ENCODE assay signal across 8 cellular contexts in genomic region chr18:56532176-56532840, GRCh38.
DNase-seq lines count a peak whose midpoint lies in the region; ATAC-seq, FAIRE-seq and TF ChIP-seq lines count a peak whose summit lies in the region.

No MANE protein-coding gene starts in this region.

- no peak for TF ChIP-seq RAD21 in GM12878 (IDR thresholded peaks at IDR 0.05; ENCODE audit: insufficient read depth, low read depth, low read length)

- CTCF ChIA-PET in GM12878 (lab: Yijun Ruan, JAX) = interaction anchor here (0.7 kb wide), 1 partner anchor 10 kb away, joined by 3 read pairs; no protein-coding TSS in a partner anchor

- no peaks in the 10 kb centered on the region for H4K20me1 ChIP-seq in GM12878 (ENCODE audit: control insufficient read depth, insufficient read depth)

- TF ChIP-seq POLR2A in GM12878 (IDR thresholded peaks at IDR 0.05; ENCODE audit: low read depth, low read length) (no peak), suprapubic skin (IDR thresholded peaks at IDR 0.05) (no peak)

- no peak overlapping the region for H3K4me2 ChIP-seq in GM12878 (ENCODE audit: control insufficient read depth, insufficient read depth)

- RAD21 ChIA-PET in GM12878 (lab: Charles Lee; ENCODE audit: unreplicated experiment) = interaction anchor here (1.1 kb wide), 1 partner anchor 25 kb away, joined by 5 read pairs; no protein-coding TSS in a partner anchor

- H2AFZ ChIP-seq in GM12878 (ENCODE audit: control insufficient read depth, low read depth, low read length) = no peak overlapping the region

- H3K36me3 ChIP-seq in GM12878 (ENCODE audit: control insufficient read depth in 2 of 2, insufficient read depth in 2 of 2, low read length in 1 of 2) (no peaks in the 10 kb centered on the region), suprapubic skin (no peaks in the 10 kb centered on the region)

- intact Hi-C loops in GM12878 (cut with micrococcal nuclease; ENCODE audit: unreplicated experiment) = no loop called here

- no TSS peak for BruUV-seq in GM12878 (replicated peaks; lab: Mats Ljungman, UMichigan)

- H3K4me3 ChIP-seq in GM12878 = no peak overlapping the region
- H3K4me3 ChIP-seq in suprapubic skin = no peak overlapping the region

- peak; percentile 13 for FAIRE-seq in GM12878 (lab: Jason Lieb, UNC)

- in situ Hi-C loops in GM12878 (cut with MboI) = no loop called here

- POLR2A ChIA-PET in GM12878 (lab: Charles Lee) = no interaction called here

- H3K79me2 ChIP-seq in GM12878 (ENCODE audit: control insufficient read depth, insufficient read depth, low read length) = no peaks in the 10 kb centered on the region

- TF ChIP-seq EP300 in GM12878 (IDR thresholded peaks at IDR 0.05; ENCODE audit: borderline replicate concordance in 1 of 2, control insufficient read depth in 1 of 2, low read depth in 2 of 2, low read length in 2 of 2) (peak in 1 of 2 experiments; percentile 78; a peak in 1 of 4 replicates), suprapubic skin (IDR thresholded peaks at IDR 0.05) (no peak)

- DNase-seq in GM12878 (ENCODE audit: low read depth, low spot score) (peak; percentile 71), suprapubic skin (ENCODE audit: low spot score in 2 of 2) (no peak), RPMI8226 (no peak), hepatic stellate cell (ENCODE audit: low spot score) (no peak), SHP77 (lab: John Stamatoyannopoulos, UW) (no peak)

- no peaks in the 10 kb centered on the region for H3K4me1 ChIP-seq in GM12878 (ENCODE audit: control insufficient read depth, insufficient read depth, low read length)
- H3K4me1 ChIP-seq in suprapubic skin = no peaks in the 10 kb centered on the region

- H3K27ac ChIP-seq in GM12878 (ENCODE audit: control insufficient read depth, insufficient read depth) (no peak overlapping the region), suprapubic skin (no peak overlapping the region)

- no peak overlapping the region for H3K9ac ChIP-seq in GM12878 (ENCODE audit: control insufficient read depth, insufficient read depth, low read length)

- 3% methylated on average over 3 of the region's 3 CpGs for WGBS in GM12878 (ENCODE audit: insufficient coverage, insufficient replicate concordance, low lambda C conversion rate, missing lambda C conversion rate)
- WGBS in suprapubic skin = 24% methylated on average over 3 of the region's 3 CpGs

- H3K9me3 ChIP-seq in GM12878 (replicated peaks; ENCODE audit: control insufficient read depth, insufficient read depth, low read length) (no peaks in the 10 kb centered on the region; the same call in 2 of the 3 replicates), suprapubic skin (no peaks in the 10 kb centered on the region)

- SMC1A ChIA-PET in GM12878 (lab: Charles Lee; ENCODE audit: uncharacterized antibody, unreplicated experiment) = interaction anchor here (1.0 to 1.7 kb wide), 7 partner anchors 9 to 98 kb away, joined by 3 to 5 read pairs (median 4); no protein-coding TSS in a partner anchor

- peak; percentile 92 for ATAC-seq in GM18498 (IDR thresholded peaks at IDR 0.05; ENCODE audit: unreplicated experiment)
- peak; percentile 96 for ATAC-seq in GM19452 (IDR thresholded peaks at IDR 0.05; ENCODE audit: unreplicated experiment)
- ATAC-seq in HG03103 (IDR thresholded peaks at IDR 0.05; ENCODE audit: low read depth, unreplicated experiment) = peak; percentile 96
- peak; percentile 95 for ATAC-seq in GM12878

- TF ChIP-seq CTCF in GM12878 (IDR thresholded peaks at IDR 0.05 in 2 of 3, conservative IDR thresholded peaks at IDR 0.05 in 1 of 3; ENCODE audit: control insufficient read depth in 2 of 3, extremely low read depth in 1 of 3, insufficient read depth in 1 of 3, low read depth in 3 of 3, low read length in 3 of 3) = no peak
- no peak for TF ChIP-seq CTCF in suprapubic skin (IDR thresholded peaks at IDR 0.05)

- H3K27me3 ChIP-seq in GM12878 (replicated peaks in 1 of 2; ENCODE audit: control insufficient read depth in 2 of 2, insufficient read depth in 2 of 2, low read length in 1 of 2) = no peaks in the 10 kb centered on the region
- H3K27me3 ChIP-seq in suprapubic skin = no peaks in the 10 kb centered on the region

TF ChIP-seq in GM12878, 131 proteins besides CTCF, POLR2A, EP300 and RAD21 (continues in another document):
- peak; percentile 46; the same call in 1 of the 2 replicates for TF ChIP-seq ZSCAN29 (IDR thresholded peaks at IDR 0.05)
- TF ChIP-seq, protein P1, sequence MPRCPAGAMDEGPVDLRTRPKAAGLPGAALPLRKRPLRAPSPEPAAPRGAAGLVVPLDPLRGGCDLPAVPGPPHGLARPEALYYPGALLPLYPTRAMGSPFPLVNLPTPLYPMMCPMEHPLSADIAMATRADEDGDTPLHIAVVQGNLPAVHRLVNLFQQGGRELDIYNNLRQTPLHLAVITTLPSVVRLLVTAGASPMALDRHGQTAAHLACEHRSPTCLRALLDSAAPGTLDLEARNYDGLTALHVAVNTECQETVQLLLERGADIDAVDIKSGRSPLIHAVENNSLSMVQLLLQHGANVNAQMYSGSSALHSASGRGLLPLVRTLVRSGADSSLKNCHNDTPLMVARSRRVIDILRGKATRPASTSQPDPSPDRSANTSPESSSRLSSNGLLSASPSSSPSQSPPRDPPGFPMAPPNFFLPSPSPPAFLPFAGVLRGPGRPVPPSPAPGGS (IDR thresholded peaks at IDR 0.05; ENCODE audit: borderline replicate concordance, insufficient read depth, low read depth, low read length, poor library complexity, severe bottlenecking) = peak; percentile 81
- peak; percentile 64; the same call in 1 of the 2 replicates for TF ChIP-seq BACH1 (IDR thresholded peaks at IDR 0.05; ENCODE audit: borderline replicate concordance)
- TF ChIP-seq KAT2A (conservative IDR thresholded peaks at IDR 0.05; ENCODE audit: control insufficient read depth, low read depth, low read length) = no peak
- TF ChIP-seq RFX5 (IDR thresholded peaks at IDR 0.05; ENCODE audit: low read depth, low read length) = no peak
- TF ChIP-seq ETV6 (conservative IDR thresholded peaks at IDR 0.05 in 1 of 2, IDR thresholded peaks at IDR 0.05 in 1 of 2; ENCODE audit: borderline replicate concordance in 1 of 2, low read depth in 1 of 2) = peak in 1 of 2 experiments; percentile 51; a peak in 1 of 4 replicates
- no peak for TF ChIP-seq FOXK2 (IDR thresholded peaks at IDR 0.05)
- TF ChIP-seq, protein P2, sequence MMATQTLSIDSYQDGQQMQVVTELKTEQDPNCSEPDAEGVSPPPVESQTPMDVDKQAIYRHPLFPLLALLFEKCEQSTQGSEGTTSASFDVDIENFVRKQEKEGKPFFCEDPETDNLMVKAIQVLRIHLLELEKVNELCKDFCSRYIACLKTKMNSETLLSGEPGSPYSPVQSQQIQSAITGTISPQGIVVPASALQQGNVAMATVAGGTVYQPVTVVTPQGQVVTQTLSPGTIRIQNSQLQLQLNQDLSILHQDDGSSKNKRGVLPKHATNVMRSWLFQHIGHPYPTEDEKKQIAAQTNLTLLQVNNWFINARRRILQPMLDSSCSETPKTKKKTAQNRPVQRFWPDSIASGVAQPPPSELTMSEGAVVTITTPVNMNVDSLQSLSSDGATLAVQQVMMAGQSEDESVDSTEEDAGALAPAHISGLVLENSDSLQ (IDR thresholded peaks at IDR 0.05) = no peak
- TF ChIP-seq NR2F1 (conservative IDR thresholded peaks at IDR 0.05) = peak; percentile 88
- TF ChIP-seq TAF1 (IDR thresholded peaks at IDR 0.05; ENCODE audit: borderline replicate concordance, low read depth, low read length) = no peak
- no peak for TF ChIP-seq CEBPZ (IDR thresholded peaks at IDR 0.05; ENCODE audit: low read depth, low read length)
- TF ChIP-seq IRF4 (IDR thresholded peaks at IDR 0.05; ENCODE audit: low read depth, low read length) = peak; percentile 98
- no peak for TF ChIP-seq HCFC1 (IDR thresholded peaks at IDR 0.05; ENCODE audit: low read length)
